Comparison of ENCODE assay signal across 8 cellular contexts in the genomic region with DNA sequence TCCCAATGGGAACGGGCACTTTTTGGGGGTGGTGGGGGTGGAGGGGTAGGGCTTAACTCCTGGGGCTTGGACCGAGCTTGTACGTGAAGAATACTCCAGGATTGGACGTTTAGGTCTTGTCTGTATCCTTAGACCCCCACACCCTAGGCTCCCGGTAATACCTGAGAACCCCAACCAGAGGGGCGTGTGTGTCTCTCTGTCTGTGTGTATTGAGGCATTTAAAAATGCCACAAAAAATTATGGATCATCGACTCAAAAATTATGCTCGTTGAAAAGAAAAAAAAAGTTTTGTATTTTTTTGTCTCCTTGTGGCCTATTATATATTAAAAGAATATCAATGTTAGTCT. TPM values are rescaled to one million over a fixed set of nuclear protein-coding genes. Genes with fewer than 3 reads are reported as not detected.
DNase-seq lines count a peak whose midpoint lies in the region; ATAC-seq, FAIRE-seq and TF ChIP-seq lines count a peak whose summit lies in the region.

No MANE protein-coding gene starts in this region.

- ATAC-seq in GM19035 (IDR thresholded peaks at IDR 0.05; ENCODE audit: unreplicated experiment) (no peak), HG03571 (IDR thresholded peaks at IDR 0.05; ENCODE audit: unreplicated experiment) (no peak), GM18520 (IDR thresholded peaks at IDR 0.05; ENCODE audit: unreplicated experiment) (no peak)

- H3K4me2 ChIP-seq in astrocyte (ENCODE audit: low read length) (peak overlapping the region; percentile 89), mesenchymal stem cell (ENCODE audit: low read length, poor library complexity, severe bottlenecking) (peak overlapping the region; percentile 21)

- no peaks in the 10 kb centered on the region for H3K9me3 Mint-ChIP-seq in astrocyte (ENCODE audit: unreplicated experiment)

- H3K27me3 Mint-ChIP-seq in astrocyte (ENCODE audit: low read depth, unreplicated experiment), result no peaks in the 10 kb centered on the region

- FAIRE-seq in astrocyte (lab: Jason Lieb, UNC), result no peak

- peak overlapping the region; percentile 93 for H3K4me3 Mint-ChIP-seq in astrocyte (ENCODE audit: unreplicated experiment)

- TF ChIP-seq CTCF in 22Rv1 (IDR thresholded peaks at IDR 0.05) (no peak), HEK293 (tag by site-specific recombination; IDR thresholded peaks at IDR 0.05) (no peak), astrocyte (IDR thresholded peaks at IDR 0.05; ENCODE audit: insufficient read depth, low read depth, low read length) (no peak)

- H2BK120ac ChIP-seq in mesenchymal stem cell (ENCODE audit: low read depth, low read length), result no peak overlapping the region

- CTCF ChIA-PET in HEK293 (lab: Yijun Ruan, JAX), result interaction anchor here (0.7 to 1.5 kb wide), 4 partner anchors 16 to 130 kb away, joined by 3 to 7 read pairs (median 4); no protein-coding TSS in a partner anchor

- DNase-seq in astrocyte (ENCODE audit: low read depth) (no peak), mesenchymal stem cell (no peak), NCI-H1417 (lab: John Stamatoyannopoulos, UW) (no peak)

- peaks cover 30% of the 10 kb centered on the region for H4K20me1 ChIP-seq in astrocyte (ENCODE audit: insufficient read depth, low read length)

- peak overlapping the region; percentile 26 to 81 for H3K18ac ChIP-seq in mesenchymal stem cell (ENCODE audit: low read depth in 1 of 2, low read length in 2 of 2)

- peaks cover 55% of the 10 kb centered on the region for H3K79me2 ChIP-seq in astrocyte (ENCODE audit: insufficient read depth, low read length)

- H3K9ac ChIP-seq in astrocyte (ENCODE audit: low read length) (peak overlapping the region; percentile 92), mesenchymal stem cell (ENCODE audit: low read length) (peak overlapping the region; percentile 99)

- no peak overlapping the region for H3K14ac ChIP-seq in mesenchymal stem cell (ENCODE audit: low read length in 2 of 2)

- peak overlapping the region; percentile 84 for H3K27ac ChIP-seq in 22Rv1
- H3K27ac ChIP-seq in HEK293 (ENCODE audit: extremely low read depth, low read depth, low read length), result peak overlapping the region; percentile 57; the same call in 1 of the 2 replicates
- H3K27ac ChIP-seq in astrocyte (ENCODE audit: low read depth, low read length), result peak overlapping the region; percentile 97
- peak overlapping the region; percentile 97 for H3K27ac ChIP-seq in mesenchymal stem cell (ENCODE audit: low read length, poor library complexity, severe bottlenecking)

- peak overlapping the region; percentile 92 for H2BK15ac ChIP-seq in mesenchymal stem cell (ENCODE audit: low read depth, poor library complexity, severe bottlenecking)

- peaks cover 21% of the 10 kb centered on the region for H3K4me1 Mint-ChIP-seq in astrocyte (ENCODE audit: low read depth, unreplicated experiment)

- no peak overlapping the region for H2AFZ ChIP-seq in astrocyte (ENCODE audit: low read depth, low read length)
- no peak overlapping the region for H2AFZ ChIP-seq in mesenchymal stem cell (ENCODE audit: low read depth, low read length)

- H2BK5ac ChIP-seq in mesenchymal stem cell (ENCODE audit: low read depth, low read length, poor library complexity, severe bottlenecking), result no peak overlapping the region

- POLR2A ChIA-PET in HEK293 (lab: Yijun Ruan, JAX), result interaction anchor here (0.6 to 2.2 kb wide), 14 partner anchors 8 to 417 kb away, joined by 3 to 16 read pairs (median 5); partner anchors contain the start of gene REP15

- H3K27ac Mint-ChIP-seq in astrocyte (ENCODE audit: unreplicated experiment), result peak overlapping the region; percentile 97

- no peaks in the 10 kb centered on the region for H3K9me3 ChIP-seq in HEK293 (ENCODE audit: control insufficient read depth, insufficient read depth, low read depth, low read length)
- H3K9me3 ChIP-seq in astrocyte (ENCODE audit: insufficient read depth, low read depth, low read length), result no peaks in the 10 kb centered on the region
- H3K9me3 ChIP-seq in mesenchymal stem cell (ENCODE audit: control insufficient read depth, low read length), result no peaks in the 10 kb centered on the region

- peak overlapping the region; percentile 65 for H3K4me3 ChIP-seq in HEK293 (ENCODE audit: low read depth, low read length)
- peak overlapping the region; percentile 93 for H3K4me3 ChIP-seq in astrocyte (ENCODE audit: insufficient read depth, low read depth, low read length)
- H3K4me3 ChIP-seq in mesenchymal stem cell (ENCODE audit: insufficient read depth in 1 of 2, low read depth in 1 of 2, low read length in 2 of 2), result peak overlapping the region; percentile 65 to 89

- peak overlapping the region in 1 of 2 experiments; percentile 44 for H3K4ac ChIP-seq in mesenchymal stem cell (ENCODE audit: low read depth in 1 of 2, low read length in 2 of 2)

- no peak overlapping the region for H3K23ac ChIP-seq in mesenchymal stem cell (ENCODE audit: low read length in 2 of 2)

- no peak overlapping the region for H2BK12ac ChIP-seq in mesenchymal stem cell (ENCODE audit: low read length in 2 of 2)

- peak overlapping the region; percentile 64 for H4K8ac ChIP-seq in mesenchymal stem cell (ENCODE audit: low read length)

- WGBS in mesenchymal stem cell, result no CpG with 5 or more reads among the region's 8 CpGs

- H3K36me3 Mint-ChIP-seq in astrocyte (ENCODE audit: low read depth, unreplicated experiment), result no peaks in the 10 kb centered on the region

- no peaks in the 10 kb centered on the region for H3K79me1 ChIP-seq in mesenchymal stem cell (replicated peaks; ENCODE audit: low read length, poor library complexity, severe bottlenecking)

- H4K91ac ChIP-seq in mesenchymal stem cell (ENCODE audit: low read length), result peak overlapping the region; percentile 83

- no peaks in the 10 kb centered on the region for H3K27me3 ChIP-seq in astrocyte (ENCODE audit: insufficient read depth, low read length)
- H3K27me3 ChIP-seq in mesenchymal stem cell (ENCODE audit: control insufficient read depth in 1 of 2, insufficient read depth in 1 of 2, low read length in 2 of 2), result no peaks in the 10 kb centered on the region

- H2AK5ac ChIP-seq in mesenchymal stem cell (ENCODE audit: low read length, severe bottlenecking), result no peak overlapping the region

- H3K4me1 ChIP-seq in HEK293 (ENCODE audit: control insufficient read depth, insufficient read depth, low read length), result no peaks in the 10 kb centered on the region
- H3K4me1 ChIP-seq in astrocyte (ENCODE audit: insufficient read depth, low read length), result peaks cover 25% of the 10 kb centered on the region
- peaks cover 9% of the 10 kb centered on the region for H3K4me1 ChIP-seq in mesenchymal stem cell (ENCODE audit: control insufficient read depth, insufficient read depth, low read depth, low read length)

- no peaks in the 10 kb centered on the region for H3K36me3 ChIP-seq in HEK293 (ENCODE audit: control insufficient read depth in 2 of 2, insufficient read depth in 1 of 2, low read length in 2 of 2)
- H3K36me3 ChIP-seq in astrocyte (ENCODE audit: insufficient read depth, low read length), result no peaks in the 10 kb centered on the region
- H3K36me3 ChIP-seq in mesenchymal stem cell (ENCODE audit: control insufficient read depth in 1 of 2, insufficient read depth in 2 of 2, low read depth in 1 of 2, low read length in 2 of 2), result peaks cover 0 to 5% of the 10 kb centered on the region in 2 experiments

TF ChIP-seq in HEK293, 187 proteins besides CTCF, POLR2A, EP300 and RAD21:
- TF ChIP-seq, protein P1, sequence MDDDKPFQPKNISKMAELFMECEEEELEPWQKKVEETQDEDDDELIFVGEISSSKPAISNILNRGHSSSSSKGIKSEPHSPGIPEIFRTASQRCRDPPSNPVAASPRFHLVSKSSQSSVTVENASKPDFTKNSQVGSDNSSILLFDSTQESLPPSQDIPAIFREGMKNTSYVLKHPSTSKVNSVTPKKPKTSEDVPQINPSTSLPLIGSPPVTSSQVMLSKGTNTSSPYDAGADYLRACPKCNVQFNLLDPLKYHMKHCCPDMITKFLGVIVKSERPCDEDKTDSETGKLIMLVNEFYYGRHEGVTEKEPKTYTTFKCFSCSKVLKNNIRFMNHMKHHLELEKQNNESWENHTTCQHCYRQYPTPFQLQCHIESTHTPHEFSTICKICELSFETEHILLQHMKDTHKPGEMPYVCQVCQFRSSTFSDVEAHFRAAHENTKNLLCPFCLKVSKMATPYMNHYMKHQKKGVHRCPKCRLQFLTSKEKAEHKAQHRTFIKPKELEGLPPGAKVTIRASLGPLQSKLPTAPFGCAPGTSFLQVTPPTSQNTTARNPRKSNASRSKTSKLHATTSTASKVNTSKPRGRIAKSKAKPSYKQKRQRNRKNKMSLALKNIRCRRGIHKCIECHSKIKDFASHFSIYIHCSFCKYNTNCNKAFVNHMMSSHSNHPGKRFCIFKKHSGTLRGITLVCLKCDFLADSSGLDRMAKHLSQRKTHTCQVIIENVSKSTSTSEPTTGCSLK (tag by site-specific recombination; IDR thresholded peaks at IDR 0.05), result no peak
- TF ChIP-seq ZNF513 (tag by site-specific recombination; IDR thresholded peaks at IDR 0.05), result no peak
- TF ChIP-seq ZNF843 (tag by site-specific recombination; IDR thresholded peaks at IDR 0.05), result 0 out of 2 replicates have a peak, but pooled peaks have one; percentile 1
- 0 out of 2 replicates have a peak, but pooled peaks have one; percentile 0 for TF ChIP-seq GLIS1 (tag by site-specific recombination; IDR thresholded peaks at IDR 0.05)
- TF ChIP-seq KLF16 (tag by site-specific recombination; IDR thresholded peaks at IDR 0.05), result 0 out of 2 replicates have a peak, but pooled peaks have one; percentile 1

RNA-seq across cellular contexts. Expression of gene PPFIBP1, which starts 0.5 kb away (rescaled TPM):
- total RNA-seq in astrocyte, result 140 and 147 TPM in 2 replicates
- 47.8 TPM for polyA plus RNA-seq in mesenchymal stem cell (2013, experiment 1 of 2)
- polyA plus RNA-seq in mesenchymal stem cell (2013, experiment 2 of 2), result 46.7 TPM
